8 cellular contexts compared by ENCODE assay signal in genomic region chr20:956330-956951, GRCh38. TPM values are rescaled to one million over a fixed set of nuclear protein-coding genes. Genes with fewer than 3 reads are reported as not detected.
DNase-seq lines count a peak whose midpoint lies in the region; ATAC-seq and TF ChIP-seq lines count a peak whose summit lies in the region.

No MANE protein-coding gene starts in this region.

- no peaks in the 10 kb centered on the region for H3K79me2 ChIP-seq in HCT116 (ENCODE audit: insufficient read depth, low read length)

- H3K4me3 ChIP-seq in HCT116 (replicated peaks in 1 of 2; ENCODE audit: low read depth in 1 of 2, low read length in 2 of 2): no peak overlapping the region
- H3K4me3 ChIP-seq in lower lobe of right lung: no peak overlapping the region

- H3K36me3 ChIP-seq in HCT116 (ENCODE audit: control insufficient read depth in 1 of 2, insufficient read depth in 2 of 2, low read length in 2 of 2): no peaks in the 10 kb centered on the region
- no peaks in the 10 kb centered on the region for H3K36me3 ChIP-seq in lower lobe of right lung

- CTCF ChIA-PET in HCT116 (lab: Charles Lee): interaction anchor here (0.6 to 6.9 kb wide), 12 partner anchors 10 to 318 kb away, joined by 3 to 181 read pairs (median 5); partner anchors contain the start of genes FAM110A and SLC52A3

- TF ChIP-seq CTCF in HCT116 (IDR thresholded peaks at IDR 0.05 in 2 of 3, conservative IDR thresholded peaks at IDR 0.05 in 1 of 3; ENCODE audit: borderline replicate concordance in 1 of 3, insufficient read depth in 1 of 3, low read depth in 2 of 3, low read length in 2 of 3) (peak; percentile 96 to 99 (median 96)), lower lobe of right lung (IDR thresholded peaks at IDR 0.05) (peak; percentile 98)

- H3K9me2 ChIP-seq in HCT116 (ENCODE audit: insufficient read depth): no peaks in the 10 kb centered on the region

- H3K4me2 ChIP-seq in HCT116 (ENCODE audit: low read length): peak overlapping the region; percentile 47

- no TSS peak for BruUV-seq in HCT116 (replicated peaks; lab: Mats Ljungman, UMichigan)

- no peaks in the 10 kb centered on the region for H4K20me1 ChIP-seq in HCT116 (ENCODE audit: insufficient read depth)

- ATAC-seq in HCT116 (peak; percentile 85), lower lobe of right lung (peak; percentile 77 to 87), GM18861 (IDR thresholded peaks at IDR 0.05; ENCODE audit: unreplicated experiment) (no peak)

- no peaks in the 10 kb centered on the region for H3K27me3 ChIP-seq in HCT116 (ENCODE audit: insufficient read depth, low read length)
- H3K27me3 ChIP-seq in lower lobe of right lung (ENCODE audit: low read depth): peaks cover 21% of the 10 kb centered on the region

- TF ChIP-seq POLR2A in HCT116 (IDR thresholded peaks at IDR 0.05; ENCODE audit: borderline replicate concordance, extremely low read depth, insufficient read depth, insufficient read length): no peak

- POLR2A ChIA-PET in HCT116 (lab: Charles Lee): interaction anchor here (1.2 to 2.1 kb wide), 2 partner anchors 12 to 138 kb away, joined by 4 to 5 read pairs; no protein-coding TSS in a partner anchor

- intact Hi-C loops in HCT116 (cut with micrococcal nuclease): loop anchor here (1.0 to 10.0 kb wide), 2 partner anchors 140 to 392 kb away; no protein-coding TSS in a partner anchor
- intact Hi-C loops in lower lobe of right lung (cut with DNase I): loop anchor here (5.0 kb wide), 1 partner anchor 139 kb away; no protein-coding TSS in a partner anchor

- H3K9ac ChIP-seq in HCT116 (ENCODE audit: low read length): no peak overlapping the region

- H3K4me1 ChIP-seq in HCT116 (ENCODE audit: control insufficient read depth in 1 of 2, insufficient read depth in 2 of 2, low read length in 2 of 2) (peaks cover 4 to 13% of the 10 kb centered on the region in 2 experiments; a peak in 3 of 4 replicates), lower lobe of right lung (no peaks in the 10 kb centered on the region)

- peak; percentile 39 for DNase-seq in COR-L47 (lab: John Stamatoyannopoulos, UW)
- DNase-seq in HCT116 (ENCODE audit: low read depth, low spot score): peak; percentile 48
- DNase-seq in NCI-H510A (lab: John Stamatoyannopoulos, UW): peak; percentile 13
- peak; percentile 67 to 70 for DNase-seq in activated CD4-positive, alpha-beta T cell treated with anti-CD3 and anti-CD28 coated beads, Interleukin-2, amount 50 U/mL, for 4 hours
- peak; percentile 81 for DNase-seq in dermis blood vessel endothelial cell
- DNase-seq in lower lobe of right lung: peak; percentile 78
- DNase-seq in stimulated activated CD8-positive, alpha-beta memory T cell treated with anti-CD3 and anti-CD28 coated beads, Interleukin-12 subunit alpha, Interleukin-12 subunit beta, amount 100 ng/mL, for 1 hour (ENCODE audit: low read depth): peak; percentile 60

- RAD21 ChIA-PET in HCT116 (lab: Charles Lee; ENCODE audit: low non-redundant PET in 1 of 2, low total read pairs in 2 of 2, uncharacterized antibody in 2 of 2, unreplicated experiment in 2 of 2): interaction anchor here (0.6 to 3.3 kb wide), 9 partner anchors 123 to 1293 kb away, joined by 3 to 20 read pairs (median 3); partner anchors contain the start of genes FAM110A (in 1 of the 2) and SLC52A3 (in 1 of the 2)

- no peaks in the 10 kb centered on the region for H3K9me3 ChIP-seq in HCT116 (ENCODE audit: control insufficient read depth in 1 of 2, insufficient read depth in 1 of 2, low read depth in 1 of 2, low read length in 2 of 2)
- no peaks in the 10 kb centered on the region for H3K9me3 ChIP-seq in lower lobe of right lung

- H2AFZ ChIP-seq in HCT116 (ENCODE audit: low read depth, low read length, poor library complexity, severe bottlenecking): no peak overlapping the region

- H3K27ac ChIP-seq in HCT116 (ENCODE audit: low read depth, low read length) (no peak overlapping the region), lower lobe of right lung (no peak overlapping the region)

- TF ChIP-seq RAD21 in HCT116 (IDR thresholded peaks at IDR 0.05; ENCODE audit: low read depth): peak; percentile 100

TF ChIP-seq in HCT116, 20 proteins besides CTCF, POLR2A, EP300 and RAD21:
- TF ChIP-seq YY1 (IDR thresholded peaks at IDR 0.05; ENCODE audit: extremely low read depth, insufficient replicate concordance, low read depth, low read length) (peak; percentile 46), EZH2phosphoT487 (IDR thresholded peaks at IDR 0.05; ENCODE audit: borderline replicate concordance) (no peak)

RNA-seq across cellular contexts. Expression of gene ANGPT4, which starts 40.3 kb away (rescaled TPM):
- total RNA-seq in HCT116 (2021; ENCODE audit: unreplicated experiment) (not detected), dermis blood vessel endothelial cell (not detected in 2 replicates), lower lobe of right lung (6.0 TPM)
- polyA plus RNA-seq in HCT116 (2012): 0.31 and 0.39 TPM in 2 replicates

RNA-seq across cellular contexts. Expression of gene RSPO4, which starts 45.7 kb away (rescaled TPM):
- total RNA-seq in HCT116 (2021; ENCODE audit: unreplicated experiment) (0.84 TPM), dermis blood vessel endothelial cell (not detected in 2 replicates), lower lobe of right lung (5.7 TPM)
- 1.2 and 1.3 TPM in 2 replicates for polyA plus RNA-seq in HCT116 (2012)

Comparison
In these comparisons a context has a peak if more than half of its experiments do, and no peak if none do; other contexts are left out.
1. DNase-seq: peak in every context shown above with its lines; median percentile 81 in dermis blood vessel endothelial cell; 78 in lower lobe of right lung; 68 in activated CD4-positive, alpha-beta T cell treated with anti-CD3 and anti-CD28 coated beads, Interleukin-2, amount 50 U/mL, for 4 hours; 60 in stimulated activated CD8-positive, alpha-beta memory T cell treated with anti-CD3 and anti-CD28 coated beads, Interleukin-12 subunit alpha, Interleukin-12 subunit beta, amount 100 ng/mL, for 1 hour; 48 in HCT116; 39 in COR-L47; 13 in NCI-H510A.